In genomic region chr11:117128289-117128688, GRCh38 we compare ENCODE assay signal across 33 cellular contexts.
"Had no signal": no experiment of that assay in that cellular context is flagged by ENCODE, and none has a peak within 500 bp of the region (broad histone marks: within the 10 kb centered on the region; RNA-seq: fewer than 3 reads in every experiment).

No MANE protein-coding gene starts in this region.

- H3K36me3 ChIP-seq: esophagus squamous epithelium, gastroesophageal sphincter, WERI-Rb-1 had no signal

- H3K27ac Mint-ChIP-seq: activated B cell treated with CpG ODN at 0.5 μM for 24 hours; activated CD4-positive, alpha-beta memory T cell treated with anti-CD3 and anti-CD28 coated beads for 36 hours; activated CD8-positive, alpha-beta memory T cell treated with anti-CD3 and anti-CD28 coated beads, Interleukin-2, amount 10 ng/mL, durations not matched to agents 7 days and 5 days; activated CD8-positive, alpha-beta T cell treated with anti-CD3 and anti-CD28 coated beads, Interleukin-2, amount 10 ng/mL, durations not matched to agents 7 days and 5 days; activated naive CD8-positive, alpha-beta T cell; activated T-cell treated with anti-CD3 and anti-CD28 coated beads, Interleukin-2, amount 50 U/mL, for 24 hours; activated T-cell treated with anti-CD3 and anti-CD28 coated beads, Interleukin-2, amount 50 U/mL, for 72 hours; activated T-helper 17 cell treated with anti-CD3 and anti-CD28 coated beads, Interleukin-2, amount 50 U/mL, for 72 hours; T-helper 17 cell; T-helper 2 cell treated with Interferon-gamma antibody and Interleukin-4, amounts not matched to agents 5 μg/mL and 100 μg/mL, for 36 hours had no signal

- DNase-seq: activated B cell treated with CpG ODN at 0.5 μM for 24 hours; activated CD4-positive, alpha-beta memory T cell treated with anti-CD3 and anti-CD28 coated beads for 36 hours; activated CD4-positive, alpha-beta T cell treated with anti-CD3 and anti-CD28 coated beads for 48 hours; activated CD8-positive, alpha-beta memory T cell treated with anti-CD3 and anti-CD28 coated beads, Interleukin-2, amount 10 ng/mL, durations not matched to agents 7 days and 5 days; activated CD8-positive, alpha-beta memory T cell treated with anti-CD3 and anti-CD28 coated beads, Interleukin-2, amount 50 U/mL, for 4 hours; activated CD8-positive, alpha-beta T cell treated with anti-CD3 and anti-CD28 coated beads, Interleukin-2, amount 10 ng/mL, durations not matched to agents 7 days and 5 days; activated effector memory CD4-positive, alpha-beta T cell treated with Interleukin-2 at 50 U/mL for 16 hours; activated gamma-delta T cell treated with Interleukin-2 at 50 U/mL for 16 hours; activated naive CD4-positive, alpha-beta T cell treated with anti-CD3 and anti-CD28 coated beads, Interleukin-2, amount 50 U/mL, for 16 hours; activated naive CD4-positive, alpha-beta T cell treated with Interleukin-2 at 50 U/mL for 16 hours; activated T-cell treated with anti-CD3 and anti-CD28 coated beads, Interleukin-2, amount 50 U/mL, for 24 hours; activated T-cell treated with anti-CD3 and anti-CD28 coated beads, Interleukin-2, amount 50 U/mL, for 72 hours; amniotic stem cell; anterior cingulate cortex; body of pancreas; caudate nucleus; cortex of kidney; dermis blood vessel endothelial cell; effector CD8-positive, alpha-beta T cell; esophagus squamous epithelium; foreskin melanocyte; T-helper 1 cell; T-helper 17 cell; T1000; WERI-Rb-1 had no signal

- H3K4me3 ChIP-seq: body of pancreas, esophagus squamous epithelium, gastroesophageal sphincter had no signal

- FAIRE-seq: colon, endometrium, endothelial cell of umbilical vein had no signal

- H3K27me3 Mint-ChIP-seq: activated B cell treated with CpG ODN at 0.5 μM for 24 hours; activated T-cell treated with anti-CD3 and anti-CD28 coated beads, Interleukin-2, amount 50 U/mL, for 24 hours; T-helper 17 cell had no signal

- H3K27ac ChIP-seq: body of pancreas, epithelial cell of prostate, esophagus squamous epithelium, gastroesophageal sphincter, WERI-Rb-1 had no signal

- H3K9me3 ChIP-seq: body of pancreas, esophagus squamous epithelium, gastroesophageal sphincter had no signal

- H3K4me3 Mint-ChIP-seq: activated B cell treated with CpG ODN at 0.5 μM for 24 hours; activated CD4-positive, alpha-beta memory T cell treated with anti-CD3 and anti-CD28 coated beads for 36 hours; activated CD8-positive, alpha-beta memory T cell treated with anti-CD3 and anti-CD28 coated beads, Interleukin-2, amount 10 ng/mL, durations not matched to agents 7 days and 5 days; activated CD8-positive, alpha-beta T cell treated with anti-CD3 and anti-CD28 coated beads, Interleukin-2, amount 10 ng/mL, durations not matched to agents 7 days and 5 days; activated naive CD8-positive, alpha-beta T cell; activated T-cell treated with anti-CD3 and anti-CD28 coated beads, Interleukin-2, amount 50 U/mL, for 24 hours; activated T-cell treated with anti-CD3 and anti-CD28 coated beads, Interleukin-2, amount 50 U/mL, for 72 hours; activated T-helper 17 cell treated with anti-CD3 and anti-CD28 coated beads, Interleukin-2, amount 50 U/mL, for 72 hours; T-helper 17 cell; T-helper 2 cell treated with Interferon-gamma antibody and Interleukin-4, amounts not matched to agents 5 μg/mL and 100 μg/mL, for 36 hours had no signal

- H3K9me3 Mint-ChIP-seq: activated B cell treated with CpG ODN at 0.5 μM for 24 hours; activated CD4-positive, alpha-beta memory T cell treated with anti-CD3 and anti-CD28 coated beads for 36 hours; activated T-cell treated with anti-CD3 and anti-CD28 coated beads, Interleukin-2, amount 50 U/mL, for 24 hours; activated T-cell treated with anti-CD3 and anti-CD28 coated beads, Interleukin-2, amount 50 U/mL, for 72 hours; activated T-helper 17 cell treated with anti-CD3 and anti-CD28 coated beads, Interleukin-2, amount 50 U/mL, for 72 hours; T-helper 2 cell treated with Interferon-gamma antibody and Interleukin-4, amounts not matched to agents 5 μg/mL and 100 μg/mL, for 36 hours had no signal

- H3K4me1 Mint-ChIP-seq: activated T-helper 17 cell treated with anti-CD3 and anti-CD28 coated beads, Interleukin-2, amount 50 U/mL, for 72 hours had no signal

- H3K4me1 ChIP-seq: esophagus squamous epithelium, gastroesophageal sphincter had no signal

- H3K27me3 ChIP-seq: body of pancreas had no signal

- H3K36me3 Mint-ChIP-seq: activated CD4-positive, alpha-beta memory T cell treated with anti-CD3 and anti-CD28 coated beads for 36 hours; activated CD8-positive, alpha-beta memory T cell treated with anti-CD3 and anti-CD28 coated beads, Interleukin-2, amount 10 ng/mL, durations not matched to agents 7 days and 5 days; activated naive CD8-positive, alpha-beta T cell had no signal
